Comparison of ENCODE assay signal across 8 cellular contexts in the genomic region with DNA sequence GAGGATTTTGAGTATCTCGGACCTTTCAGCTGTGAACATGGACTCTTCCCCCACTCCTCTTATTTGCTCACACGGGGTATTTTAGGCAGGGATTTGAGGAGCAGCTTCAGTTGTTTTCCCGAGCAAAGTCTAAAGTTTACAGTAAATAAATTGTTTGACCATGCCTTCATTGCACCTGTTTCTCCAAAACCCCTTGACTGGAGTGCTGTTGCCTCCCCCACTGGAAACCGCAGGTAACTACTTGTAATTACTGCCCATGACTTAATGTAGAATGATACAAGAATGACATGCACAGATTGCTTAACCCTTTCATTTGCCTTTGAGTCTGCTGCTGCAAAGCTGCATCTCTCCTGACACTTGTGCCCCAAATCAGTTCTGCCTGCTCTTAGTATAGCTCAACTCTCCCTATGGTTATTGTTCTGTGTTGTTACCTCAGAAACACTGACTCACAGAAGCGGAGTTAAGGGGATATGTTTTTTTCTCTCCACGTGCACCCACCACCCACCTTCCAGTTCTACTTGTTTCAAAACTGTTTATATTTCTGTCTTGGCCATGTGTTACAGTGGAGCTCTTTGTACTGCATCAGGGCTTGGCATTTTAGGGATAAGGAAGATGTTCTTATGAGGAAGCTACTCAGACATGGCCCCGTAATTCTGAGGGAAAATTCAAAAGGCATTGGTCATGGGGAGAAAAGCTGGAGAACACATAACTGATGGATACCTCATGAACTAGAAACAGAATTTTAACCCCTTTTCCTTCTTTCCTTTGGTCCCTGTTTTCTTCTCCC. TPM values are rescaled to one million over a fixed set of nuclear protein-coding genes. Genes with fewer than 3 reads are reported as not detected.
DNase-seq lines count a peak whose midpoint lies in the region; ATAC-seq and TF ChIP-seq lines count a peak whose summit lies in the region.

No MANE protein-coding gene starts in this region.

- DNase-seq in left ventricle myocardium inferior (no peak), left ventricle myocardium superior (no peak), lower leg skin (ENCODE audit: low spot score in 2 of 2) (no peak), foreskin melanocyte (no peak), DMS114 treated with DMSO at 0.1 percent for 48 hours (lab: John Stamatoyannopoulos, UW; ENCODE audit: unreplicated experiment) (no peak)
- no peak for DNase-seq in activated CD4-positive, alpha-beta memory T cell treated with anti-CD3 and anti-CD28 coated beads, Interleukin-2, amount 10 ng/mL, durations not matched to agents 7 days and 5 days

- H3K36me3 ChIP-seq in left ventricle myocardium inferior (no peaks in the 10 kb centered on the region), urinary bladder (ENCODE audit: insufficient read depth) (no peaks in the 10 kb centered on the region)

- peaks cover 75% of the 10 kb centered on the region for H3K4me1 Mint-ChIP-seq in activated CD4-positive, alpha-beta memory T cell treated with anti-CD3 and anti-CD28 coated beads, Interleukin-2, amount 10 ng/mL, durations not matched to agents 7 days and 5 days

- TF ChIP-seq POLR2A in lower leg skin (IDR thresholded peaks at IDR 0.05): no peak

- H3K9me3 ChIP-seq in left ventricle myocardium inferior (replicated peaks): no peaks in the 10 kb centered on the region

- H3K27me3 ChIP-seq in left ventricle myocardium inferior (ENCODE audit: low read depth): no peaks in the 10 kb centered on the region

- peak overlapping the region; percentile 76 for H3K4me3 ChIP-seq in left ventricle myocardium inferior
- peak overlapping the region; percentile 46 for H3K4me3 ChIP-seq in lower leg skin (ENCODE audit: low read depth, poor library complexity, severe bottlenecking)
- H3K4me3 ChIP-seq in urinary bladder (ENCODE audit: low read depth, low read length): peak overlapping the region; percentile 21

- ATAC-seq in left ventricle myocardium superior (no peak), HG03045 (IDR thresholded peaks at IDR 0.05; ENCODE audit: unreplicated experiment) (no peak)

- no peaks in the 10 kb centered on the region for H3K9me3 Mint-ChIP-seq in activated CD4-positive, alpha-beta memory T cell treated with anti-CD3 and anti-CD28 coated beads, Interleukin-2, amount 10 ng/mL, durations not matched to agents 7 days and 5 days

- TF ChIP-seq CTCF in left ventricle myocardium inferior (IDR thresholded peaks at IDR 0.05; ENCODE audit: borderline replicate concordance) (peak; percentile 15), lower leg skin (IDR thresholded peaks at IDR 0.05) (no peak)

- CTCF ChIA-PET in activated CD4-positive, alpha-beta memory T cell treated with anti-CD3 and anti-CD28 coated beads, Interleukin-2, amount 10 ng/mL, durations not matched to agents 7 days and 5 days (lab: Charles Lee): interaction anchor here (0.6 to 2.2 kb wide), 8 partner anchors 14 to 206 kb away, joined by 3 to 11 read pairs (median 4); no protein-coding TSS in a partner anchor

- H3K4me3 Mint-ChIP-seq in activated CD4-positive, alpha-beta memory T cell treated with anti-CD3 and anti-CD28 coated beads, Interleukin-2, amount 10 ng/mL, durations not matched to agents 7 days and 5 days: peak overlapping the region; percentile 78

- WGBS in lower leg skin, 2 donors: 22 to 28% methylated on average over 7 of the region's 7 CpGs
- 51% methylated on average over 7 of the region's 7 CpGs for WGBS in urinary bladder

- no peak overlapping the region for H3K27ac Mint-ChIP-seq in activated CD4-positive, alpha-beta memory T cell treated with anti-CD3 and anti-CD28 coated beads, Interleukin-2, amount 10 ng/mL, durations not matched to agents 7 days and 5 days

- H3K4me1 ChIP-seq in left ventricle myocardium inferior (peaks cover 78% of the 10 kb centered on the region), urinary bladder (ENCODE audit: insufficient read depth) (no peaks in the 10 kb centered on the region)

- H3K27me3 Mint-ChIP-seq in activated CD4-positive, alpha-beta memory T cell treated with anti-CD3 and anti-CD28 coated beads, Interleukin-2, amount 10 ng/mL, durations not matched to agents 7 days and 5 days: peaks cover 25% of the 10 kb centered on the region

- peak overlapping the region; percentile 96 for H3K27ac ChIP-seq in left ventricle myocardium inferior (replicated peaks)
- H3K27ac ChIP-seq in urinary bladder (ENCODE audit: low read depth): no peak overlapping the region

- intact Hi-C loops in left ventricle myocardium inferior (cut with micrococcal nuclease) (loop anchor here (10.0 kb wide), 1 partner anchor 126 kb away; no protein-coding TSS in a partner anchor), left ventricle myocardium superior (cut with micrococcal nuclease) (loop anchor here (10.0 kb wide), 1 partner anchor 126 kb away; no protein-coding TSS in a partner anchor), lower leg skin (cut with DNase I; ENCODE audit: low total_unique reads) (loop anchor here (10.0 kb wide), 1 partner anchor 146 kb away; no protein-coding TSS in a partner anchor)

- peaks cover 17% of the 10 kb centered on the region for H3K36me3 Mint-ChIP-seq in activated CD4-positive, alpha-beta memory T cell treated with anti-CD3 and anti-CD28 coated beads, Interleukin-2, amount 10 ng/mL, durations not matched to agents 7 days and 5 days (ENCODE audit: low read depth)

- POLR2A ChIA-PET in activated CD4-positive, alpha-beta memory T cell treated with anti-CD3 and anti-CD28 coated beads, Interleukin-2, amount 10 ng/mL, durations not matched to agents 7 days and 5 days (lab: Charles Lee): interaction anchor here (0.7 to 3.7 kb wide), 6 partner anchors 9 to 131 kb away, joined by 3 to 58 read pairs (median 4); no protein-coding TSS in a partner anchor

RNA-seq across cellular contexts. Expression of a gene that starts 2.2 kb away (rescaled TPM):
- 5.1 TPM for total RNA-seq in left ventricle myocardium inferior
- total RNA-seq in left ventricle myocardium superior: 5.4 TPM
- 1 to 10 TPM; 6.7 to 6.9 TPM for total RNA-seq in activated CD4-positive, alpha-beta memory T cell treated with anti-CD3 and anti-CD28 coated beads, Interleukin-2, amount 10 ng/mL, durations not matched to agents 7 days and 5 days
- total RNA-seq in lower leg skin: 10 to 100 TPM; 31.4 to 90.3 (median 42.9) TPM
- 3.0 TPM for total RNA-seq in urinary bladder
- 1.6 TPM for polyA plus RNA-seq in urinary bladder

Comparison
In these comparisons a context has a peak if more than half of its experiments do, and no peak if none do; other contexts are left out.
1. H3K4me3 ChIP-seq: peak in every context shown above with its lines; median percentile 76 in left ventricle myocardium inferior; 46 in lower leg skin; 21 in urinary bladder.